Comparison of ENCODE assay signal across 14 cellular contexts in genomic region chr9:76443887-76444286, GRCh38.
"Had no signal": no experiment of that assay in that cellular context is flagged by ENCODE, and none has a peak within 500 bp of the region (broad histone marks: within the 10 kb centered on the region; RNA-seq: fewer than 3 reads in every experiment).

No MANE protein-coding gene starts in this region.

- DNase-seq: activated CD4-positive, alpha-beta T cell treated with anti-CD3 and anti-CD28 coated beads for 4 hours; activated naive CD4-positive, alpha-beta T cell treated with anti-CD3 and anti-CD28 coated beads for 36 hours; adrenal gland; caudate nucleus; hippocampal formation; mammary epithelial cell; mucosa of descending colon; naive thymus-derived CD4-positive, alpha-beta T cell; posterior cingulate gyrus; SIG-M5; small intestine; WERI-Rb-1 had no signal

- H3K27ac Mint-ChIP-seq: activated naive CD4-positive, alpha-beta T cell treated with anti-CD3 and anti-CD28 coated beads for 36 hours; T-helper 1 cell treated with Interleukin-12 subunit alpha and Interleukin-12 subunit beta and Interleukin-4 antibody, amounts not matched to agents 30 μg/mL and 1 μg/mL, for 36 hours had no signal

- H3K36me3 Mint-ChIP-seq: naive thymus-derived CD4-positive, alpha-beta T cell had no signal

- ATAC-seq: left lobe of liver; mucosa of descending colon; naive thymus-derived CD4-positive, alpha-beta T cell had no signal

- H3K9me3 Mint-ChIP-seq: T-helper 1 cell treated with Interleukin-12 subunit alpha and Interleukin-12 subunit beta and Interleukin-4 antibody, amounts not matched to agents 30 μg/mL and 1 μg/mL, for 36 hours had no signal

- H3K4me3 Mint-ChIP-seq: activated naive CD4-positive, alpha-beta T cell treated with anti-CD3 and anti-CD28 coated beads for 36 hours; T-helper 1 cell treated with Interleukin-12 subunit alpha and Interleukin-12 subunit beta and Interleukin-4 antibody, amounts not matched to agents 30 μg/mL and 1 μg/mL, for 36 hours had no signal
